11 cellular contexts compared by ENCODE assay signal in the genomic region with DNA sequence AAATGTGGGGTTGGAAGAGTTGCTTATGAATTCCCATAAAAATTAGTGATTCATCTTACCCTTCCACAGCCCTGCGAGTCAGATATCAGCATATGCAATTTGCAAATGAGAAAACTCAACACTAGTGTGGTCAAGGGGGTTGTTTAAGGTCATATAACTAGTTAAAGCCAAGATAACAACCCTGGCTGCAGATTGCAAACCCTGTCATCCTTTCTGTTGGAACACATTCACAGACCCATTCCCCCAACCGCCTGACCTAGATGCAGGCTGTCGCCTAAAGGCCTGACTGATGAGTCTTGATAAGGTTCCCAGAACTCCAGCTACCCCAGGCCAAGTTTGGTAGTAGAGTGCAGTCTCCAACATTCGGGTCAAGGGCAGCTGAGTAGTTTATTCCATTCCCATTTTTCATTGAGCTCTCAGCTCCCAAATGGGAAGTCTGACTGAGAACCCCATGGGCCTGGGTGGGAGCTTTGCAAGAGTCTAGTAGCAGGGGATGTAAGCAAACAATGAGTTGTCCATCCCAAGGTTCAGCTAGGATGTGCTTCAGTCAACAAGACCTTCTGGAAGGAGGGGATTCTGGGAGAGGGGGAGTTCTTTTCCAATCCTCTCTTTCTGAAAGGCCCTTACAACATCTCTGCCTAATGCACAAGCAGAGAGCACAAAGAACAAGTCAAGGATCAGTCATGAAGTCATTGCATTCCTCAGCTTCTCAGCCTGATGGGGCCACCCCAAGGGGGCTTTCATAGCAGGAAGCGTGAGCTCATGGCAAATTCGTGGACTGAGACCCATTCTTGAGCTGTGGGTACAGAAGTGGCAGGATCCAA. TPM values are rescaled to one million over a fixed set of nuclear protein-coding genes. Genes with fewer than 3 reads are reported as not detected.
DNase-seq lines count a peak whose midpoint lies in the region; ATAC-seq and TF ChIP-seq lines count a peak whose summit lies in the region.
"Had no signal": no experiment of that assay in that cellular context is flagged by ENCODE, and none has a peak within 500 bp of the region (broad histone marks: within the 10 kb centered on the region; RNA-seq: fewer than 3 reads in every experiment).

No MANE protein-coding gene starts in this region.

- H3K9me3 Mint-ChIP-seq in CD8-positive, alpha-beta memory T cell = no peaks in the 10 kb centered on the region

- intact Hi-C loops in psoas muscle (cut with DNase I) = no loop called here

- WGBS in psoas muscle, 3 donors = 30 to 45% (median 35%) methylated on average over 6 of the region's 6 CpGs

- no peak overlapping the region for H3K4me3 Mint-ChIP-seq in CD8-positive, alpha-beta memory T cell

- peaks cover 13% of the 10 kb centered on the region for H3K4me1 ChIP-seq in CD8-positive, alpha-beta memory T cell (ENCODE audit: insufficient read depth, low read length)
- H3K4me1 ChIP-seq in right atrium auricular region = peaks cover 0 to 69% of the 10 kb centered on the region in 2 donors
- H3K4me1 ChIP-seq in psoas muscle = peaks cover 22% of the 10 kb centered on the region
- H3K4me1 ChIP-seq: testis had no signal

- H3K36me3 ChIP-seq in CD8-positive, alpha-beta memory T cell (ENCODE audit: insufficient read depth, low read length) = no peaks in the 10 kb centered on the region
- peaks cover 22% of the 10 kb centered on the region for H3K36me3 ChIP-seq in right atrium auricular region
- H3K36me3 ChIP-seq in psoas muscle (ENCODE audit: insufficient read depth in 1 of 2, low read depth in 1 of 2) = peaks cover 0 to 7% of the 10 kb centered on the region in 2 donors

- TF ChIP-seq CTCF in right atrium auricular region (IDR thresholded peaks at IDR 0.05) (no peak), psoas muscle (IDR thresholded peaks at IDR 0.05) (no peak)

- peak overlapping the region; percentile 53 for H3K27ac ChIP-seq in CD8-positive, alpha-beta memory T cell (ENCODE audit: low read depth, low read length)
- H3K27ac ChIP-seq in right atrium auricular region (peak overlapping the region; percentile 70 to 79), psoas muscle (peak overlapping the region; percentile 71)
- H3K27ac ChIP-seq: testis had no signal

- no peaks in the 10 kb centered on the region for H3K9me3 ChIP-seq in CD8-positive, alpha-beta memory T cell (ENCODE audit: low read length)
- no peaks in the 10 kb centered on the region for H3K9me3 ChIP-seq in right atrium auricular region
- H3K9me3 ChIP-seq in psoas muscle = no peaks in the 10 kb centered on the region
- H3K9me3 ChIP-seq: testis had no signal

- H3K4me3 ChIP-seq in CD8-positive, alpha-beta memory T cell (ENCODE audit: low read length) = no peak overlapping the region
- no peak overlapping the region for H3K4me3 ChIP-seq in right atrium auricular region
- no peak overlapping the region for H3K4me3 ChIP-seq in psoas muscle
- H3K4me3 ChIP-seq: testis had no signal

- H3K4me1 Mint-ChIP-seq in CD8-positive, alpha-beta memory T cell = peaks cover 17 to 25% (median 25%) of the 10 kb centered on the region in 3 donors

- peaks cover 11 to 32% (median 11%) of the 10 kb centered on the region in 3 donors for H3K36me3 Mint-ChIP-seq in CD8-positive, alpha-beta memory T cell

- CTCF ChIA-PET in CD8-positive, alpha-beta memory T cell (lab: Charles Lee) = interaction anchor here (0.8 to 1.1 kb wide), 3 partner anchors 83 to 208 kb away, joined by 3 to 4 read pairs (median 3); no protein-coding TSS in a partner anchor

- DNase-seq in CD8-positive, alpha-beta memory T cell = no peak
- DNase-seq in astrocyte of the hippocampus (ENCODE audit: low read depth, low spot score) = peak; percentile 65
- DNase-seq in right atrium auricular region (ENCODE audit: low spot score) = peak; percentile 73
- DNase-seq in psoas muscle = peak; percentile 56 to 57
- DNase-seq in RKO (ENCODE audit: low spot score) = no peak
- DNase-seq in NCI-H2029 (lab: John Stamatoyannopoulos, UW) = no peak
- DNase-seq in NOMO-1 treated with DMSO at 0.1 percent for 48 hours (lab: John Stamatoyannopoulos, UW; ENCODE audit: unreplicated experiment) = no peak
- no peak for DNase-seq in NCI-H1694 treated with DMSO at 0.1 percent for 48 hours (lab: John Stamatoyannopoulos, UW)
- DNase-seq: NCI-H748 treated with DMSO at 0.1 percent for 48 hours; stimulated activated CD4-positive, alpha-beta T cell treated with anti-CD3 and anti-CD28 coated beads, Interleukin-2, amount 100 ng/mL, for 24 hours; testis had no signal

- H3K27ac Mint-ChIP-seq in CD8-positive, alpha-beta memory T cell = peak overlapping the region in 2 of 8 donors; percentile 36 to 57

- peaks cover 0 to 2% of the 10 kb centered on the region in 2 donors for H3K27me3 Mint-ChIP-seq in CD8-positive, alpha-beta memory T cell

- no peaks in the 10 kb centered on the region for H3K27me3 ChIP-seq in CD8-positive, alpha-beta memory T cell (ENCODE audit: insufficient read depth, low read length, poor library complexity, severe bottlenecking)
- H3K27me3 ChIP-seq in right atrium auricular region = no peaks in the 10 kb centered on the region
- no peaks in the 10 kb centered on the region for H3K27me3 ChIP-seq in psoas muscle (ENCODE audit: insufficient read depth in 3 of 3, low read length in 2 of 3)
- H3K27me3 ChIP-seq: testis had no signal

- POLR2A ChIA-PET in CD8-positive, alpha-beta memory T cell (lab: Charles Lee) = no interaction called here

- peak; percentile 82 to 88 (median 83) for ATAC-seq in psoas muscle

RNA-seq across cellular contexts. Expression of gene ADAM19, which starts 40.3 kb away (rescaled TPM):
- total RNA-seq in CD8-positive, alpha-beta memory T cell = 10 to 100 TPM; 26.5 to 26.8 TPM
- 4.1 TPM for polyA plus RNA-seq in CD8-positive, alpha-beta memory T cell
- total RNA-seq in right atrium auricular region (10 to 100 TPM; 13.1 to 49.5 TPM), psoas muscle (1 to 10 TPM; 1.4 to 4.5 (median 3.1) TPM)
- polyA plus RNA-seq in psoas muscle = under 1 TPM; 0.27 to 0.58 (median 0.39) TPM

Comparison
In these comparisons a context has a peak if more than half of its experiments do, and no peak if none do; other contexts are left out.
1. DNase-seq: peak in astrocyte of the hippocampus (single experiment), right atrium auricular region (single experiment) and psoas muscle (2 of 2); none in CD8-positive, alpha-beta memory T cell (0 of 5), RKO (single experiment), NCI-H2029 (single experiment), NOMO-1 treated with DMSO at 0.1 percent for 48 hours (single experiment) and NCI-H1694 treated with DMSO at 0.1 percent for 48 hours (single experiment).
2. Peak in every context shown above with its lines, with median percentiles within 50 percentile points of each other: H3K27ac ChIP-seq.